25 cellular contexts compared by ENCODE assay signal in the genomic region with DNA sequence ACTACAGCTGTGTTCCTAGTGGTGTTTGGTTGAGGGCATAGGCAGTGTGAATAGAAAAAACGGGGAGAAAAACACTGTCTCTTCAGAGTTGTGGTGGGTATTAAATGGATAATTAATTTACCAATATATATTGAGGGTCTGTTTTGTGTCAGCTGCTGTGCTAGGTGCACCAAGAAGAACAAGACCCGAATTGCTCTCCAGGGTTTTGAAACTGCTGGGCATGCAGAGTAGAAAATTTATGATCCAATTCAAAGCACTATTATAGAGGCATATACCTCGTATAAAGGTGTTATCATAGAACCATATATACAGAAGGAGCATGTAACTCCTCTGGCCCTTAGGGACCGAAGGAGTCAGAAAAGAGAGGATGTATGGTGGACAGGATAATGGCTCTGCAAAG. TPM values are rescaled to one million over a fixed set of nuclear protein-coding genes. Genes with fewer than 3 reads are reported as not detected.
DNase-seq lines count a peak whose midpoint lies in the region; ATAC-seq and TF ChIP-seq lines count a peak whose summit lies in the region.
"Had no signal": no experiment of that assay in that cellular context is flagged by ENCODE, and none has a peak within 500 bp of the region (broad histone marks: within the 10 kb centered on the region; RNA-seq: fewer than 3 reads in every experiment).

No MANE protein-coding gene starts in this region.

- H3K4ac ChIP-seq in mesendoderm (ENCODE audit: low read depth, low read length) = no peak overlapping the region

- TF ChIP-seq RAD21 in Ishikawa (IDR thresholded peaks at IDR 0.05; ENCODE audit: low read depth) = no peak

- no peak overlapping the region for H2BK120ac ChIP-seq in mesendoderm (ENCODE audit: low read depth, low read length)

- TF ChIP-seq EP300 in Ishikawa (IDR thresholded peaks at IDR 0.05; ENCODE audit: borderline replicate concordance) = no peak

- no peaks in the 10 kb centered on the region for H3K36me3 ChIP-seq in mesendoderm (ENCODE audit: control insufficient read depth, insufficient read depth, low read length)
- H3K36me3 ChIP-seq: sigmoid colon, thyroid gland had no signal

- H3K4me1 Mint-ChIP-seq in activated naive CD4-positive, alpha-beta T cell treated with anti-CD3 and anti-CD28 coated beads, Interleukin-2, amount 50 U/mL, for 24 hours = peaks cover 26% of the 10 kb centered on the region
- H3K4me1 Mint-ChIP-seq in immature natural killer cell = peaks cover 30 to 43% of the 10 kb centered on the region in 2 donors
- peaks cover 9 to 13% of the 10 kb centered on the region in 2 donors for H3K4me1 Mint-ChIP-seq in stimulated activated naive B cell treated with anti-CD40 and anti-IgM and Interleukin-4, amounts not matched to agents 10 μg/mL and 1 μg/mL and 100 μg/mL, for 72 hours

- no peak overlapping the region for H3K56ac ChIP-seq in mesendoderm (ENCODE audit: low read length)

- H3K27ac ChIP-seq in mesendoderm (ENCODE audit: low read depth, low read length) = no peak overlapping the region
- H3K27ac ChIP-seq: foreskin keratinocyte had no signal

- H3K18ac ChIP-seq in mesendoderm (ENCODE audit: low read length) = no peak overlapping the region

- no peaks in the 10 kb centered on the region for H3K9me3 Mint-ChIP-seq in activated naive CD4-positive, alpha-beta T cell treated with anti-CD3 and anti-CD28 coated beads, Interleukin-2, amount 50 U/mL, for 24 hours
- H3K9me3 Mint-ChIP-seq in immature natural killer cell = no peaks in the 10 kb centered on the region
- peaks cover 0 to 2% of the 10 kb centered on the region in 2 donors for H3K9me3 Mint-ChIP-seq in stimulated activated naive B cell treated with anti-CD40 and anti-IgM and Interleukin-4, amounts not matched to agents 10 μg/mL and 1 μg/mL and 100 μg/mL, for 72 hours

- H2BK15ac ChIP-seq in mesendoderm (replicated peaks; ENCODE audit: low read depth) = no peak overlapping the region

- no peak overlapping the region for H2AK5ac ChIP-seq in mesendoderm (ENCODE audit: low read length)

- H3K79me2 ChIP-seq in mesendoderm (ENCODE audit: control insufficient read depth, insufficient read depth, low read length) = peaks cover 22% of the 10 kb centered on the region

- H4K8ac ChIP-seq in mesendoderm (ENCODE audit: low read depth, low read length) = no peak overlapping the region

- H3K27ac Mint-ChIP-seq in activated naive CD4-positive, alpha-beta T cell treated with anti-CD3 and anti-CD28 coated beads, Interleukin-2, amount 50 U/mL, for 24 hours = peak overlapping the region; percentile 89
- H3K27ac Mint-ChIP-seq in immature natural killer cell = peak overlapping the region in 5 of 6 donors; percentile 31 to 93 (median 70)
- peak overlapping the region; percentile 44 for H3K27ac Mint-ChIP-seq in stimulated activated naive B cell treated with anti-CD40 and anti-IgM and Interleukin-4, amounts not matched to agents 10 μg/mL and 1 μg/mL and 100 μg/mL, for 72 hours
- H3K27ac Mint-ChIP-seq: H9 had no signal

- ATAC-seq in stimulated activated naive B cell treated with anti-CD40 and anti-IgM and Interleukin-4, amounts not matched to agents 10 μg/mL and 1 μg/mL and 100 μg/mL, for 72 hours (replicated peaks) = no peak
- ATAC-seq in GM21825 (IDR thresholded peaks at IDR 0.05; ENCODE audit: unreplicated experiment) (no peak), GM21723 (IDR thresholded peaks at IDR 0.05; ENCODE audit: unreplicated experiment) (no peak)
- ATAC-seq: activated CD4-positive, CD25-positive, alpha-beta regulatory T cell treated with anti-CD3 and anti-CD28 coated beads, Interleukin-2, amount 50 U/mL, for 24 hours; foreskin keratinocyte; PC-3 had no signal

- no CpG with 5 or more reads among the region's 4 CpGs for WGBS in mesendoderm (ENCODE audit: extremely low coverage, insufficient coverage, low lambda C conversion rate)

- H3K27me3 Mint-ChIP-seq in activated naive CD4-positive, alpha-beta T cell treated with anti-CD3 and anti-CD28 coated beads, Interleukin-2, amount 50 U/mL, for 24 hours = no peaks in the 10 kb centered on the region
- peaks cover 3 to 13% (median 13%) of the 10 kb centered on the region in 3 donors for H3K27me3 Mint-ChIP-seq in immature natural killer cell (ENCODE audit: low read depth in 3 of 3)
- H3K27me3 Mint-ChIP-seq in stimulated activated naive B cell treated with anti-CD40 and anti-IgM and Interleukin-4, amounts not matched to agents 10 μg/mL and 1 μg/mL and 100 μg/mL, for 72 hours = peaks cover 7 to 16% of the 10 kb centered on the region in 2 donors

- H3K27me3 ChIP-seq in mesendoderm (ENCODE audit: insufficient read depth, low read length, poor library complexity) = no peaks in the 10 kb centered on the region
- H3K27me3 ChIP-seq: foreskin keratinocyte, sigmoid colon, thyroid gland had no signal

- no peak overlapping the region for H3K23ac ChIP-seq in mesendoderm (ENCODE audit: low read length)

- no peak overlapping the region for H3K4me2 ChIP-seq in mesendoderm (ENCODE audit: low read length)

- no peak overlapping the region for H3K9ac ChIP-seq in mesendoderm (ENCODE audit: low read length)

- no peak overlapping the region for H3K4me3 ChIP-seq in mesendoderm (ENCODE audit: low read length)
- H3K4me3 ChIP-seq: sigmoid colon, thyroid gland had no signal

- no peak overlapping the region for H4K5ac ChIP-seq in mesendoderm (ENCODE audit: low read length)

- no peak for DNase-seq in activated naive CD4-positive, alpha-beta T cell treated with Interleukin-2 at 50 U/mL for 16 hours
- DNase-seq in immature natural killer cell (no peak), mesendoderm (no peak)
- no peak for DNase-seq in stimulated activated naive B cell treated with anti-CD40 and anti-IgM and Interleukin-4, amounts not matched to agents 10 μg/mL and 1 μg/mL and 100 μg/mL, for 72 hours
- DNase-seq: activated gamma-delta T cell treated with Interleukin-2 at 50 U/mL for 16 hours; anterior cingulate cortex; central memory CD4-positive, alpha-beta T cell; DMS79; foreskin keratinocyte; H9; hippocampal formation; kidney; NCI-H1930; NCI-H2227 treated with DMSO at 0.1 percent for 48 hours; NCI-H82; PC-3; posterior cingulate gyrus; sigmoid colon; T-helper 9 cell; thyroid gland had no signal

- H3K36me3 Mint-ChIP-seq in activated naive CD4-positive, alpha-beta T cell treated with anti-CD3 and anti-CD28 coated beads, Interleukin-2, amount 50 U/mL, for 24 hours = peaks cover 4% of the 10 kb centered on the region
- H3K36me3 Mint-ChIP-seq in immature natural killer cell = no peaks in the 10 kb centered on the region
- H3K36me3 Mint-ChIP-seq in stimulated activated naive B cell treated with anti-CD40 and anti-IgM and Interleukin-4, amounts not matched to agents 10 μg/mL and 1 μg/mL and 100 μg/mL, for 72 hours = no peaks in the 10 kb centered on the region

- H3K4me1 ChIP-seq in mesendoderm (ENCODE audit: control insufficient read depth, low read depth, low read length) = peaks cover 2% of the 10 kb centered on the region

- H3K4me3 Mint-ChIP-seq in activated naive CD4-positive, alpha-beta T cell treated with anti-CD3 and anti-CD28 coated beads, Interleukin-2, amount 50 U/mL, for 24 hours = peak overlapping the region; percentile 59
- H3K4me3 Mint-ChIP-seq in immature natural killer cell = peak overlapping the region; percentile 44 to 77 (median 62)
- H3K4me3 Mint-ChIP-seq in stimulated activated naive B cell treated with anti-CD40 and anti-IgM and Interleukin-4, amounts not matched to agents 10 μg/mL and 1 μg/mL and 100 μg/mL, for 72 hours = no peak overlapping the region

- no peaks in the 10 kb centered on the region for H3K79me1 ChIP-seq in mesendoderm (ENCODE audit: low read length)

- H2BK5ac ChIP-seq in mesendoderm (ENCODE audit: low read length) = no peak overlapping the region

TF ChIP-seq in Ishikawa, 13 proteins besides CTCF, POLR2A, EP300 and RAD21:
- no peak for TF ChIP-seq CEBPB (IDR thresholded peaks at IDR 0.05)
- TF ChIP-seq, protein P1, sequence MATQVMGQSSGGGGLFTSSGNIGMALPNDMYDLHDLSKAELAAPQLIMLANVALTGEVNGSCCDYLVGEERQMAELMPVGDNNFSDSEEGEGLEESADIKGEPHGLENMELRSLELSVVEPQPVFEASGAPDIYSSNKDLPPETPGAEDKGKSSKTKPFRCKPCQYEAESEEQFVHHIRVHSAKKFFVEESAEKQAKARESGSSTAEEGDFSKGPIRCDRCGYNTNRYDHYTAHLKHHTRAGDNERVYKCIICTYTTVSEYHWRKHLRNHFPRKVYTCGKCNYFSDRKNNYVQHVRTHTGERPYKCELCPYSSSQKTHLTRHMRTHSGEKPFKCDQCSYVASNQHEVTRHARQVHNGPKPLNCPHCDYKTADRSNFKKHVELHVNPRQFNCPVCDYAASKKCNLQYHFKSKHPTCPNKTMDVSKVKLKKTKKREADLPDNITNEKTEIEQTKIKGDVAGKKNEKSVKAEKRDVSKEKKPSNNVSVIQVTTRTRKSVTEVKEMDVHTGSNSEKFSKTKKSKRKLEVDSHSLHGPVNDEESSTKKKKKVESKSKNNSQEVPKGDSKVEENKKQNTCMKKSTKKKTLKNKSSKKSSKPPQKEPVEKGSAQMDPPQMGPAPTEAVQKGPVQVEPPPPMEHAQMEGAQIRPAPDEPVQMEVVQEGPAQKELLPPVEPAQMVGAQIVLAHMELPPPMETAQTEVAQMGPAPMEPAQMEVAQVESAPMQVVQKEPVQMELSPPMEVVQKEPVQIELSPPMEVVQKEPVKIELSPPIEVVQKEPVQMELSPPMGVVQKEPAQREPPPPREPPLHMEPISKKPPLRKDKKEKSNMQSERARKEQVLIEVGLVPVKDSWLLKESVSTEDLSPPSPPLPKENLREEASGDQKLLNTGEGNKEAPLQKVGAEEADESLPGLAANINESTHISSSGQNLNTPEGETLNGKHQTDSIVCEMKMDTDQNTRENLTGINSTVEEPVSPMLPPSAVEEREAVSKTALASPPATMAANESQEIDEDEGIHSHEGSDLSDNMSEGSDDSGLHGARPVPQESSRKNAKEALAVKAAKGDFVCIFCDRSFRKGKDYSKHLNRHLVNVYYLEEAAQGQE (IDR thresholded peaks at IDR 0.05; ENCODE audit: low read depth) = peak; percentile 25; the same call in 1 of the 2 replicates

RNA-seq across cellular contexts. Expression of gene NMD3, which starts 1.6 kb away (rescaled TPM):
- 10 to 100 TPM; 38.1 to 48.7 (median 41.0) TPM for polyA plus RNA-seq in immature natural killer cell
- 45.6 TPM for polyA plus RNA-seq in mesendoderm (2013, experiment 1 of 2)
- 46.3 TPM for polyA plus RNA-seq in mesendoderm (2013, experiment 2 of 2)

Comparison
In these comparisons a context has a peak if more than half of its experiments do, and no peak if none do; other contexts are left out.
1. H3K4me3 Mint-ChIP-seq: peak in activated naive CD4-positive, alpha-beta T cell treated with anti-CD3 and anti-CD28 coated beads, Interleukin-2, amount 50 U/mL, for 24 hours (single experiment) and immature natural killer cell (5 of 5); none in stimulated activated naive B cell treated with anti-CD40 and anti-IgM and Interleukin-4, amounts not matched to agents 10 μg/mL and 1 μg/mL and 100 μg/mL, for 72 hours (0 of 2).
2. Peak in every context shown above with its lines, with median percentiles within 50 percentile points of each other: H3K27ac Mint-ChIP-seq.